In genomic region chr9:1947438-1947837, GRCh38 we compare ENCODE assay signal across 14 cellular contexts.
DNase-seq lines count a peak whose midpoint lies in the region; ATAC-seq and TF ChIP-seq lines count a peak whose summit lies in the region.
"Had no signal": no experiment of that assay in that cellular context is flagged by ENCODE, and none has a peak within 500 bp of the region (broad histone marks: within the 10 kb centered on the region; RNA-seq: fewer than 3 reads in every experiment).

No MANE protein-coding gene starts in this region.

- ATAC-seq in HG03175 (IDR thresholded peaks at IDR 0.05; ENCODE audit: unreplicated experiment): peak; percentile 38
- no peak for ATAC-seq in HG03460 (IDR thresholded peaks at IDR 0.05; ENCODE audit: unreplicated experiment)
- no peak for ATAC-seq in GM21619 (IDR thresholded peaks at IDR 0.05; ENCODE audit: unreplicated experiment)
- ATAC-seq: GM23338 had no signal

- no peak for DNase-seq in DMS114 treated with DMSO at 0.1 percent for 48 hours (lab: John Stamatoyannopoulos, UW; ENCODE audit: unreplicated experiment)
- DNase-seq: C1 segment of cervical spinal cord; Calu3; CD4-positive, alpha-beta memory T cell; COR-L47; DMS153; DND-41; HFFc6 had no signal

- H3K4me1 Mint-ChIP-seq in brain (peaks cover 36% of the 10 kb centered on the region), nephron (peaks cover 16% of the 10 kb centered on the region)
- H3K4me1 Mint-ChIP-seq: CD4-positive, alpha-beta memory T cell had no signal

- H3K4me3 Mint-ChIP-seq in brain (no peak overlapping the region), nephron (no peak overlapping the region)
- H3K4me3 Mint-ChIP-seq: CD4-positive, alpha-beta memory T cell; GM23338; HFFc6 had no signal

- H3K27me3 Mint-ChIP-seq in brain: no peaks in the 10 kb centered on the region
- no peaks in the 10 kb centered on the region for H3K27me3 Mint-ChIP-seq in nephron (ENCODE audit: low read depth)

- no peak for TF ChIP-seq CTCF in brain (conservative IDR thresholded peaks at IDR 0.05)
- no peak for TF ChIP-seq CTCF in nephron (IDR thresholded peaks at IDR 0.05; ENCODE audit: unreplicated experiment in 3 of 3)

- no peaks in the 10 kb centered on the region for H3K36me3 Mint-ChIP-seq in brain
- H3K36me3 Mint-ChIP-seq in nephron (ENCODE audit: low read depth): no peaks in the 10 kb centered on the region
- H3K36me3 Mint-ChIP-seq: CD4-positive, alpha-beta memory T cell had no signal

- H3K27ac Mint-ChIP-seq in brain (peak overlapping the region in 3 of 5 experiments; percentile 44 to 77 (median 74)), nephron (peak overlapping the region; percentile 7 to 36 (median 18))
- H3K27ac Mint-ChIP-seq: CD4-positive, alpha-beta memory T cell; GM23338; HFFc6 had no signal

- H3K9me3 Mint-ChIP-seq in brain: no peaks in the 10 kb centered on the region
- no peaks in the 10 kb centered on the region for H3K9me3 Mint-ChIP-seq in nephron
- H3K9me3 Mint-ChIP-seq: CD4-positive, alpha-beta memory T cell; GM23338; HFFc6 had no signal
